In genomic region chr16:14629919-14630619, GRCh38 we compare ENCODE assay signal across 8 cellular contexts. TPM values are rescaled to one million over a fixed set of nuclear protein-coding genes. Genes with fewer than 3 reads are reported as not detected.
DNase-seq lines count a peak whose midpoint lies in the region; ATAC-seq and TF ChIP-seq lines count a peak whose summit lies in the region.

PARN (minus strand) TSS chr16:14630260; CDS start chr16:14630125, 135 bp downstream.

- peaks cover 27% of the 10 kb centered on the region for H3K4me1 Mint-ChIP-seq in type B pancreatic cell (ENCODE audit: unreplicated experiment)

- H3K36me3 Mint-ChIP-seq in type B pancreatic cell, result peaks cover 6% of the 10 kb centered on the region

- H3K4me3 Mint-ChIP-seq in type B pancreatic cell, result peak within 1 kb of the TSS; percentile 86

- H3K27ac Mint-ChIP-seq in type B pancreatic cell, result peak within 1 kb of the TSS; percentile 97

- peaks cover 0 to 51% (median 41%) of the 10 kb centered on the region in 9 donors for H3K4me1 ChIP-seq in heart right ventricle

- TF ChIP-seq CTCF in GM12875 (IDR thresholded peaks at IDR 0.05; ENCODE audit: borderline replicate concordance, insufficient read depth, low read depth, low read length), result no peak
- TF ChIP-seq CTCF in heart right ventricle (IDR thresholded peaks at IDR 0.05), result no peak
- no peak for TF ChIP-seq CTCF in type B pancreatic cell (conservative IDR thresholded peaks at IDR 0.05)

- H3K27me3 Mint-ChIP-seq in type B pancreatic cell, result no peaks in the 10 kb centered on the region

- peak; percentile 46 for ATAC-seq in HG02852 (IDR thresholded peaks at IDR 0.05; ENCODE audit: unreplicated experiment)
- peak; percentile 77 to 88 (median 84) for ATAC-seq in heart right ventricle

- WGBS in heart right ventricle, 2 donors, result 1% methylated on average over 50 to 51 of the region's 51 CpGs

- DNase-seq in NCI-H1694 (lab: John Stamatoyannopoulos, UW) (peak; percentile 87), amniotic epithelial cell (ENCODE audit: low read depth) (peak; percentile 93), heart right ventricle (peak; percentile 96 to 97), posterior cingulate gyrus (peak; percentile 88 to 99 (median 94)), type B pancreatic cell (ENCODE audit: extremely low spot score, unreplicated experiment) (peak; percentile 98)

- no peaks in the 10 kb centered on the region for H3K27me3 ChIP-seq in heart right ventricle

- no peaks in the 10 kb centered on the region for H3K9me3 ChIP-seq in heart right ventricle

- peak within 1 kb of the TSS; percentile 66 to 98 (median 94) for H3K27ac ChIP-seq in heart right ventricle

- H3K36me3 ChIP-seq in heart right ventricle, result peaks cover 0 to 39% (median 24%) of the 10 kb centered on the region in 9 donors

- H3K4me3 ChIP-seq in GM12875 (ENCODE audit: low read depth, low read length) (peak within 1 kb of the TSS; percentile 74), heart right ventricle (peak within 1 kb of the TSS; percentile 80 to 97 (median 90))

- H3K9me3 Mint-ChIP-seq in type B pancreatic cell, result peaks cover 5% of the 10 kb centered on the region

- intact Hi-C loops in T-helper 1 cell treated with Interleukin-12 subunit alpha and Interleukin-12 subunit beta and Interleukin-4 antibody, amounts not matched to agents 30 ng/mL and 1 ng/mL, for 36 hours (cut with micrococcal nuclease), result loop anchor here (1.0 to 10.0 kb wide), 8 partner anchors 345 to 1828 kb away; partner anchors contain the start of genes CPPED1, MRTFB, NTAN1 and PDXDC1
- intact Hi-C loops in heart right ventricle (cut with DNase I) (loop anchor here in 1 of 10 donors (10.0 kb wide), 2 partner anchors 345 to 715 kb away; no protein-coding TSS in a partner anchor), posterior cingulate gyrus (cut with DNase I) (loop anchor here (10.0 kb wide), 1 partner anchor 325 kb away; no protein-coding TSS in a partner anchor)

RNA-seq across cellular contexts. Expression of gene PARN, which starts in this region (rescaled TPM):
- total RNA-seq in T-helper 1 cell treated with Interleukin-12 subunit alpha and Interleukin-12 subunit beta and Interleukin-4 antibody, amounts not matched to agents 30 ng/mL and 1 ng/mL, for 36 hours, result 41.0 and 41.3 TPM in 2 replicates
- total RNA-seq in heart right ventricle (10 to 100 TPM; 15.3 to 25.3 (median 24.1) TPM), type B pancreatic cell (ENCODE audit: low replicate concordance) (26.1 and 29.2 TPM in 2 replicates)
- 10 to 100 TPM in 1 of 2 donors, 1 to 10 TPM in 1; 7.0 to 12.2 TPM for polyA plus RNA-seq in heart right ventricle

Comparison
In these comparisons a context has a peak if more than half of its experiments do, and no peak if none do; other contexts are left out.
1. Peak in every context shown above with its lines: DNase-seq, ATAC-seq, H3K4me3 ChIP-seq and H3K27ac ChIP-seq.